ENCODE assay signal across 13 cellular contexts in the genomic region with DNA sequence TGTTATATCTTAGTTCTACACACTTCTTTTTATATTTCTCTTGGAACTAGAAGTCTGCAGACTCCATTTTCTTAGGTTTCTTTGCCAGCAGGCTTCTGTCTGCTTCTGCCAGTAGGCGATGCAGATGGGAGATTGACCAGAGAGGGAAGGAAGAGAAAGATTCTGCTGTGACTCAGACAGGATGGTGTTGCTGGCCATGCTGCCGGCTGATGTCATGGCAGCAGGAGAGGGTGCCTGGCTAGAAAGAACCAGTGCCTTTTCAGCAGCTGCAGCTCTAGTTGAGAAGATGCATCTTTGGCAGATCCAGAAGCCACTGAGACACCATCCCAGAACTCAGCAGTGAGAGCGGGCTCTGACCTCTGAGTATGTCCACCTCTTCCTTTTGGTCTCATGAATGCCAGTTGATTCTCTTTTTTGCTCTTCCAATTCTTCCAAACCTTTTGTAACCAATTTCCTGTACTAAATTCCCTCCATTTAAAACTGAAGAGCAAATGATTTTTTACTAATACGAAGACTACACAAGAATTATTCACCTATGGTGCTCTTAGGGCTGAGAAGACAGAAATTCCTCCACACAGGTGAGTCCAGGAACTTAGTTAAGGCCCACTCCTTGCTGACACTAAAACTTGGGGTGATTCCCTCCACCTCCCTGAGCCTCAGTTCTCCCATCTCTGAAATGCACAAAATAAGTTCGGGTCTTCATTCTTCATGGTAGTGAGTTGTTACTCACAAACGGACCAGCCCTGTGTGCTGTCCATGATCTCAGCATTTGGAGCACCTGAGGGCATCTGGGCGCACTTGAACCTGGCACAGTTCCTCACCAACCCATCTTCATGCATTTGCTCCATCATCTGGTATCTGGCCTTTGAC.
"Had no signal": no experiment of that assay in that cellular context is flagged by ENCODE, and none has a peak within 500 bp of the region (broad histone marks: within the 10 kb centered on the region; RNA-seq: fewer than 3 reads in every experiment).

No MANE protein-coding gene starts in this region.

- H3K9me3 Mint-ChIP-seq: activated CD4-positive, alpha-beta T cell treated with anti-CD3 and anti-CD28 coated beads, Interleukin-2, amount 10 ng/mL, durations not matched to agents 7 days and 5 days; activated naive CD4-positive, alpha-beta T cell treated with anti-CD3 and anti-CD28 coated beads, Interleukin-2, amount 50 U/mL, for 24 hours had no signal

- DNase-seq: activated CD4-positive, alpha-beta T cell treated with anti-CD3 and anti-CD28 coated beads, Interleukin-2, amount 10 ng/mL, durations not matched to agents 7 days and 5 days; brain microvascular endothelial cell; heart left ventricle; left ventricle myocardium superior; substantia nigra; T-helper 1 cell; transverse colon had no signal

- H3K27ac ChIP-seq: brain microvascular endothelial cell, dorsolateral prefrontal cortex, heart left ventricle, neural progenitor cell, parathyroid adenoma, skin epidermis, transverse colon had no signal

- H3K4me3 Mint-ChIP-seq: activated CD4-positive, alpha-beta T cell treated with anti-CD3 and anti-CD28 coated beads, Interleukin-2, amount 10 ng/mL, durations not matched to agents 7 days and 5 days; activated naive CD4-positive, alpha-beta T cell treated with anti-CD3 and anti-CD28 coated beads, Interleukin-2, amount 50 U/mL, for 24 hours; neural progenitor cell; WTC11 had no signal

- H3K4me1 ChIP-seq: heart left ventricle, parathyroid adenoma had no signal

- H3K9ac ChIP-seq: neural progenitor cell, parathyroid adenoma had no signal

- ATAC-seq: heart left ventricle, left ventricle myocardium superior, WTC11 had no signal

- H3K27ac Mint-ChIP-seq: activated CD4-positive, alpha-beta T cell treated with anti-CD3 and anti-CD28 coated beads, Interleukin-2, amount 10 ng/mL, durations not matched to agents 7 days and 5 days; activated naive CD4-positive, alpha-beta T cell treated with anti-CD3 and anti-CD28 coated beads, Interleukin-2, amount 50 U/mL, for 24 hours; neural progenitor cell; WTC11 had no signal

- H3K4me3 ChIP-seq: dorsolateral prefrontal cortex, heart left ventricle, neural progenitor cell, skin epidermis, transverse colon had no signal

- H3K27me3 Mint-ChIP-seq: activated CD4-positive, alpha-beta T cell treated with anti-CD3 and anti-CD28 coated beads, Interleukin-2, amount 10 ng/mL, durations not matched to agents 7 days and 5 days; activated naive CD4-positive, alpha-beta T cell treated with anti-CD3 and anti-CD28 coated beads, Interleukin-2, amount 50 U/mL, for 24 hours had no signal

- H3K36me3 Mint-ChIP-seq: activated naive CD4-positive, alpha-beta T cell treated with anti-CD3 and anti-CD28 coated beads, Interleukin-2, amount 50 U/mL, for 24 hours; neural progenitor cell; WTC11 had no signal

- H3K4me1 Mint-ChIP-seq: activated CD4-positive, alpha-beta T cell treated with anti-CD3 and anti-CD28 coated beads, Interleukin-2, amount 10 ng/mL, durations not matched to agents 7 days and 5 days; activated naive CD4-positive, alpha-beta T cell treated with anti-CD3 and anti-CD28 coated beads, Interleukin-2, amount 50 U/mL, for 24 hours had no signal

- H3K36me3 ChIP-seq: brain microvascular endothelial cell, heart left ventricle, neural progenitor cell, transverse colon had no signal

- H3K9me3 ChIP-seq: heart left ventricle, transverse colon had no signal

- H3K27me3 ChIP-seq: brain microvascular endothelial cell, dorsolateral prefrontal cortex, heart left ventricle, neural progenitor cell, transverse colon had no signal
